In the genomic region with DNA sequence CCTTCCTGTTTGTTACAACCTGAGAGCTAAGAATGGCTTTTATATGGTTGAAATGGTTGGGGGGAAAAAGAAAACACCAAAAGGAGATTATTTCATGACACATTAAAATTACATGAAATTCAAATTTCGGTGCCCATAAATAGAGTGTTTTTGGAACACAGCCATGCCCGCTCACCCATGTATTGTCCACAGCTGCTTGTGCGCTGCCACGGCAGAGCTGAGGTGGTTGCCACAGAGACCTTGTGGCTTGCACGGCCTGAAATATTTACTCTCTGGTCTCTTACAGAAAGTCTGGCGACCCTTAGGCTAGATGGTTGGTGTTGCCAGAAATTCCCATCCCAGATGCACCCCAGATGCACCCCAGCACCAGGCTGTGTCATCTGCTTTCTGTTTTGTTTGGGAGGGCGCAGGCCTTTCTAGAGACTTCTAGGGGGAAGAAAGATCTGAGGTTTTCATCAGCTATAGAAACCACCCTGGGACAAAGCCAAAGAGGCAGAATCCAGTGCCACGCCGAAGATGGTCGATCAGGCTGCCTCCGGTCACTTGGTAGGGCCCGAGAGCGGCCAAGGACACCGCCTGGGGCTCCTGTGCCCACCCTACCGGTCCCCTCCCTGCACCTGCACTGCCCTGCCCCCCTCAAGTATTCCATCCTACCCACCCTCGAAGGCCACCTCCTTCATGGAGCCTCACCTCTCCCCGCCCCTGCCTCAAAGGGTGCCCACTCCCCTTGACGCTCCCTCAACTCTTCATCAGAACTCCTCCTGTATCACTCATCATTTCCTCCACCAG, we compare ENCODE assay signal across 1 cellular context.
TF ChIP-seq lines count a peak whose summit lies in the region.

No MANE protein-coding gene starts in this region.

TF ChIP-seq in GM23338, 12 proteins besides CTCF, POLR2A, EP300 and RAD21 (continued from another document):
- TF ChIP-seq, protein P1, sequence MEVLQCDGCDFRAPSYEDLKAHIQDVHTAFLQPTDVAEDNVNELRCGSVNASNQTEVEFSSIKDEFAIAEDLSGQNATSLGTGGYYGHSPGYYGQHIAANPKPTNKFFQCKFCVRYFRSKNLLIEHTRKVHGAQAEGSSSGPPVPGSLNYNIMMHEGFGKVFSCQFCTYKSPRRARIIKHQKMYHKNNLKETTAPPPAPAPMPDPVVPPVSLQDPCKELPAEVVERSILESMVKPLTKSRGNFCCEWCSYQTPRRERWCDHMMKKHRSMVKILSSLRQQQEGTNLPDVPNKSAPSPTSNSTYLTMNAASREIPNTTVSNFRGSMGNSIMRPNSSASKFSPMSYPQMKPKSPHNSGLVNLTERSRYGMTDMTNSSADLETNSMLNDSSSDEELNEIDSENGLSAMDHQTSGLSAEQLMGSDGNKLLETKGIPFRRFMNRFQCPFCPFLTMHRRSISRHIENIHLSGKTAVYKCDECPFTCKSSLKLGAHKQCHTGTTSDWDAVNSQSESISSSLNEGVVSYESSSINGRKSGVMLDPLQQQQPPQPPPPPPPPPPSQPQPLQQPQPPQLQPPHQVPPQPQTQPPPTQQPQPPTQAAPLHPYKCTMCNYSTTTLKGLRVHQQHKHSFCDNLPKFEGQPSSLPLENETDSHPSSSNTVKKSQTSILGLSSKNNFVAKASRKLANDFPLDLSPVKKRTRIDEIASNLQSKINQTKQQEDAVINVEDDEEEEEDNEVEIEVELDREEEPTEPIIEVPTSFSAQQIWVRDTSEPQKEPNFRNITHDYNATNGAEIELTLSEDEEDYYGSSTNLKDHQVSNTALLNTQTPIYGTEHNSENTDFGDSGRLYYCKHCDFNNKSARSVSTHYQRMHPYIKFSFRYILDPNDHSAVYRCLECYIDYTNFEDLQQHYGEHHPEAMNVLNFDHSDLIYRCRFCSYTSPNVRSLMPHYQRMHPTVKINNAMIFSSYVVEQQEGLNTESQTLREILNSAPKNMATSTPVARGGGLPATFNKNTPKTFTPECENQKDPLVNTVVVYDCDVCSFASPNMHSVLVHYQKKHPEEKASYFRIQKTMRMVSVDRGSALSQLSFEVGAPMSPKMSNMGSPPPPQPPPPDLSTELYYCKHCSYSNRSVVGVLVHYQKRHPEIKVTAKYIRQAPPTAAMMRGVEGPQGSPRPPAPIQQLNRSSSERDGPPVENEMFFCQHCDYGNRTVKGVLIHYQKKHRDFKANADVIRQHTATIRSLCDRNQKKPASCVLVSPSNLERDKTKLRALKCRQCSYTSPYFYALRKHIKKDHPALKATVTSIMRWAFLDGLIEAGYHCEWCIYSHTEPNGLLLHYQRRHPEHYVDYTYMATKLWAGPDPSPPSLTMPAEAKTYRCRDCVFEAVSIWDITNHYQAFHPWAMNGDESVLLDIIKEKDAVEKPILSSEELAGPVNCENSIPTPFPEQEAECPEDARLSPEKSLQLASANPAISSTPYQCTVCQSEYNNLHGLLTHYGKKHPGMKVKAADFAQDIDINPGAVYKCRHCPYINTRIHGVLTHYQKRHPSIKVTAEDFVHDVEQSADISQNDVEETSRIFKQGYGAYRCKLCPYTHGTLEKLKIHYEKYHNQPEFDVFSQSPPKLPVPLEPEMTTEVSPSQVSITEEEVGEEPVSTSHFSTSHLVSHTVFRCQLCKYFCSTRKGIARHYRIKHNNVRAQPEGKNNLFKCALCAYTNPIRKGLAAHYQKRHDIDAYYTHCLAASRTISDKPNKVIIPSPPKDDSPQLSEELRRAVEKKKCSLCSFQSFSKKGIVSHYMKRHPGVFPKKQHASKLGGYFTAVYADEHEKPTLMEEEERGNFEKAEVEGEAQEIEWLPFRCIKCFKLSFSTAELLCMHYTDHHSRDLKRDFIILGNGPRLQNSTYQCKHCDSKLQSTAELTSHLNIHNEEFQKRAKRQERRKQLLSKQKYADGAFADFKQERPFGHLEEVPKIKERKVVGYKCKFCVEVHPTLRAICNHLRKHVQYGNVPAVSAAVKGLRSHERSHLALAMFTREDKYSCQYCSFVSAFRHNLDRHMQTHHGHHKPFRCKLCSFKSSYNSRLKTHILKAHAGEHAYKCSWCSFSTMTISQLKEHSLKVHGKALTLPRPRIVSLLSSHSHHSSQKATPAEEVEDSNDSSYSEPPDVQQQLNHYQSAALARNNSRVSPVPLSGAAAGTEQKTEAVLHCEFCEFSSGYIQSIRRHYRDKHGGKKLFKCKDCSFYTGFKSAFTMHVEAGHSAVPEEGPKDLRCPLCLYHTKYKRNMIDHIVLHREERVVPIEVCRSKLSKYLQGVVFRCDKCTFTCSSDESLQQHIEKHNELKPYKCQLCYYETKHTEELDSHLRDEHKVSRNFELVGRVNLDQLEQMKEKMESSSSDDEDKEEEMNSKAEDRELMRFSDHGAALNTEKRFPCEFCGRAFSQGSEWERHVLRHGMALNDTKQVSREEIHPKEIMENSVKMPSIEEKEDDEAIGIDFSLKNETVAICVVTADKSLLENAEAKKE (CRISPR knock-in tag; IDR thresholded peaks at IDR 0.05), result no peak
- TF ChIP-seq CREB1 (CRISPR knock-in tag; IDR thresholded peaks at IDR 0.05; ENCODE audit: low read depth) (no peak), STAT1 (IDR thresholded peaks at IDR 0.05; ENCODE audit: unreplicated experiment) (no peak), POLR2AphosphoS5 (IDR thresholded peaks at IDR 0.05; ENCODE audit: low read depth) (no peak), ETS1 (IDR thresholded peaks at IDR 0.05) (no peak)
